In genomic region chr20:16622501-16622900, GRCh38 we compare ENCODE assay signal across 16 cellular contexts. TPM values are rescaled to one million over a fixed set of nuclear protein-coding genes. Genes with fewer than 3 reads are reported as not detected.
DNase-seq lines count a peak whose midpoint lies in the region; ATAC-seq and TF ChIP-seq lines count a peak whose summit lies in the region.
"Had no signal": no experiment of that assay in that cellular context is flagged by ENCODE, and none has a peak within 500 bp of the region (broad histone marks: within the 10 kb centered on the region; RNA-seq: fewer than 3 reads in every experiment).

No MANE protein-coding gene starts in this region.

- DNase-seq in endodermal cell = no peak
- DNase-seq in foreskin keratinocyte = peak; percentile 16 to 57
- no peak for DNase-seq in mesothelial cell of epicardium (ENCODE audit: low spot score in 2 of 2, unreplicated experiment in 2 of 2)
- no peak for DNase-seq in activated T-cell treated with anti-CD3 and anti-CD28 coated beads, Interleukin-2, amount 50 U/mL, for 24 hours
- DNase-seq in stimulated activated naive CD8-positive, alpha-beta T cell treated with anti-CD3 and anti-CD28 coated beads, Interleukin-15, amount 100 ng/mL, for 72 hours = no peak
- DNase-seq: C1 segment of cervical spinal cord; Calu3; CD4-positive, alpha-beta memory T cell; COR-L47; DMS53; DMS79 treated with DMSO at 0.1 percent for 48 hours; GF-D8; GOT3; HFFc6 had no signal

- H3K9me3 Mint-ChIP-seq in endodermal cell = peaks cover 21% of the 10 kb centered on the region
- peaks cover 21% of the 10 kb centered on the region for H3K9me3 Mint-ChIP-seq in mesothelial cell of epicardium
- peaks cover 3% of the 10 kb centered on the region for H3K9me3 Mint-ChIP-seq in activated T-cell treated with anti-CD3 and anti-CD28 coated beads, Interleukin-2, amount 50 U/mL, for 24 hours
- H3K9me3 Mint-ChIP-seq in stimulated activated naive CD8-positive, alpha-beta T cell treated with anti-CD3 and anti-CD28 coated beads, Interleukin-15, amount 100 ng/mL, for 72 hours = peaks cover 0 to 4% of the 10 kb centered on the region in 2 donors

- H3K9me3 ChIP-seq in endodermal cell (ENCODE audit: control insufficient read depth, low read length) = peaks cover 19% of the 10 kb centered on the region
- H3K9me3 ChIP-seq: HAP-1 had no signal

- H3K4me3 ChIP-seq in endodermal cell (ENCODE audit: low read length) = no peak overlapping the region
- H3K4me3 ChIP-seq: HAP-1 had no signal

- ATAC-seq in foreskin keratinocyte (no peak), GM19452 (IDR thresholded peaks at IDR 0.05; ENCODE audit: unreplicated experiment) (no peak)
- ATAC-seq in stimulated activated naive CD8-positive, alpha-beta T cell treated with anti-CD3 and anti-CD28 coated beads, Interleukin-15, amount 100 ng/mL, for 72 hours = no peak

- no peaks in the 10 kb centered on the region for H3K36me3 ChIP-seq in endodermal cell (ENCODE audit: control insufficient read depth, insufficient read depth, low read length)
- H3K36me3 ChIP-seq: HAP-1 had no signal

- H3K4me1 Mint-ChIP-seq in endodermal cell = peaks cover 54% of the 10 kb centered on the region
- H3K4me1 Mint-ChIP-seq in mesothelial cell of epicardium = peaks cover 16% of the 10 kb centered on the region
- no peaks in the 10 kb centered on the region for H3K4me1 Mint-ChIP-seq in activated T-cell treated with anti-CD3 and anti-CD28 coated beads, Interleukin-2, amount 50 U/mL, for 24 hours (ENCODE audit: low read depth)
- H3K4me1 Mint-ChIP-seq in stimulated activated naive CD8-positive, alpha-beta T cell treated with anti-CD3 and anti-CD28 coated beads, Interleukin-15, amount 100 ng/mL, for 72 hours = no peaks in the 10 kb centered on the region
- H3K4me1 Mint-ChIP-seq: CD4-positive, alpha-beta memory T cell had no signal

- no peak for TF ChIP-seq CTCF in endodermal cell (conservative IDR thresholded peaks at IDR 0.05)
- no peak for TF ChIP-seq CTCF in foreskin keratinocyte (conservative IDR thresholded peaks at IDR 0.05)
- TF ChIP-seq CTCF in mesothelial cell of epicardium (IDR thresholded peaks at IDR 0.05; ENCODE audit: unreplicated experiment) = no peak

- H3K9ac ChIP-seq in endodermal cell (ENCODE audit: extremely low read depth, low read length, poor library complexity, severe bottlenecking) = no peak overlapping the region

- no peaks in the 10 kb centered on the region for H3K27me3 Mint-ChIP-seq in endodermal cell (ENCODE audit: insufficient read depth)
- no peaks in the 10 kb centered on the region for H3K27me3 Mint-ChIP-seq in mesothelial cell of epicardium (ENCODE audit: low read depth)
- peaks cover 3% of the 10 kb centered on the region for H3K27me3 Mint-ChIP-seq in activated T-cell treated with anti-CD3 and anti-CD28 coated beads, Interleukin-2, amount 50 U/mL, for 24 hours
- H3K27me3 Mint-ChIP-seq in stimulated activated naive CD8-positive, alpha-beta T cell treated with anti-CD3 and anti-CD28 coated beads, Interleukin-15, amount 100 ng/mL, for 72 hours = no peaks in the 10 kb centered on the region

- H3K27ac ChIP-seq in endodermal cell (ENCODE audit: low read depth, low read length) (no peak overlapping the region), foreskin keratinocyte (no peak overlapping the region)

- H3K4me3 Mint-ChIP-seq in endodermal cell (no peak overlapping the region), mesothelial cell of epicardium (no peak overlapping the region)
- no peak overlapping the region for H3K4me3 Mint-ChIP-seq in activated T-cell treated with anti-CD3 and anti-CD28 coated beads, Interleukin-2, amount 50 U/mL, for 24 hours
- H3K4me3 Mint-ChIP-seq in stimulated activated naive CD8-positive, alpha-beta T cell treated with anti-CD3 and anti-CD28 coated beads, Interleukin-15, amount 100 ng/mL, for 72 hours = no peak overlapping the region
- H3K4me3 Mint-ChIP-seq: CD4-positive, alpha-beta memory T cell; HFFc6 had no signal

- peak overlapping the region; percentile 89 for H3K27ac Mint-ChIP-seq in endodermal cell
- H3K27ac Mint-ChIP-seq in mesothelial cell of epicardium = peak overlapping the region; percentile 88
- H3K27ac Mint-ChIP-seq in activated T-cell treated with anti-CD3 and anti-CD28 coated beads, Interleukin-2, amount 50 U/mL, for 24 hours = no peak overlapping the region
- no peak overlapping the region for H3K27ac Mint-ChIP-seq in stimulated activated naive CD8-positive, alpha-beta T cell treated with anti-CD3 and anti-CD28 coated beads, Interleukin-15, amount 100 ng/mL, for 72 hours
- H3K27ac Mint-ChIP-seq: CD4-positive, alpha-beta memory T cell; HFFc6 had no signal

- peaks cover 15% of the 10 kb centered on the region for H3K4me1 ChIP-seq in endodermal cell (ENCODE audit: control insufficient read depth, insufficient read depth, low read length)
- no peaks in the 10 kb centered on the region for H3K4me1 ChIP-seq in foreskin keratinocyte
- H3K4me1 ChIP-seq: HAP-1 had no signal

- no peaks in the 10 kb centered on the region for H3K27me3 ChIP-seq in endodermal cell (ENCODE audit: control insufficient read depth, insufficient read depth, low read length, poor library complexity, severe bottlenecking)
- no peaks in the 10 kb centered on the region for H3K27me3 ChIP-seq in foreskin keratinocyte

- H3K36me3 Mint-ChIP-seq in endodermal cell (ENCODE audit: low read depth) = peaks cover 5% of the 10 kb centered on the region
- H3K36me3 Mint-ChIP-seq in mesothelial cell of epicardium = peaks cover 5% of the 10 kb centered on the region
- H3K36me3 Mint-ChIP-seq in activated T-cell treated with anti-CD3 and anti-CD28 coated beads, Interleukin-2, amount 50 U/mL, for 24 hours (ENCODE audit: low read depth) = no peaks in the 10 kb centered on the region
- H3K36me3 Mint-ChIP-seq: CD4-positive, alpha-beta memory T cell had no signal

RNA-seq across cellular contexts. Expression of gene KIF16B, which starts 49.3 kb away (rescaled TPM):
- 10 to 100 TPM; 17.3 to 18.8 TPM for total RNA-seq in endodermal cell
- 8.3 TPM for polyA plus RNA-seq in endodermal cell (2013, experiment 1 of 2)
- polyA plus RNA-seq in endodermal cell (2013, experiment 2 of 2) = 7.5 TPM
- 13.2 and 14.4 TPM in 2 replicates for total RNA-seq in foreskin keratinocyte
- polyA plus RNA-seq in foreskin keratinocyte = 3.3 and 3.5 TPM in 2 replicates
- total RNA-seq in mesothelial cell of epicardium = 12.8 to 13.9 TPM (median 12.9 TPM) in 3 replicates

Comparison
In these comparisons a context has a peak if more than half of its experiments do, and no peak if none do; other contexts are left out.
1. DNase-seq: peak in foreskin keratinocyte (2 of 2); none in endodermal cell (single experiment), mesothelial cell of epicardium (0 of 2), activated T-cell treated with anti-CD3 and anti-CD28 coated beads, Interleukin-2, amount 50 U/mL, for 24 hours (single experiment) and stimulated activated naive CD8-positive, alpha-beta T cell treated with anti-CD3 and anti-CD28 coated beads, Interleukin-15, amount 100 ng/mL, for 72 hours (0 of 2).
2. H3K27ac Mint-ChIP-seq: peak in endodermal cell (single experiment) and mesothelial cell of epicardium (single experiment); none in activated T-cell treated with anti-CD3 and anti-CD28 coated beads, Interleukin-2, amount 50 U/mL, for 24 hours (single experiment) and stimulated activated naive CD8-positive, alpha-beta T cell treated with anti-CD3 and anti-CD28 coated beads, Interleukin-15, amount 100 ng/mL, for 72 hours (0 of 2).